9 cellular contexts compared by ENCODE assay signal in the genomic region with DNA sequence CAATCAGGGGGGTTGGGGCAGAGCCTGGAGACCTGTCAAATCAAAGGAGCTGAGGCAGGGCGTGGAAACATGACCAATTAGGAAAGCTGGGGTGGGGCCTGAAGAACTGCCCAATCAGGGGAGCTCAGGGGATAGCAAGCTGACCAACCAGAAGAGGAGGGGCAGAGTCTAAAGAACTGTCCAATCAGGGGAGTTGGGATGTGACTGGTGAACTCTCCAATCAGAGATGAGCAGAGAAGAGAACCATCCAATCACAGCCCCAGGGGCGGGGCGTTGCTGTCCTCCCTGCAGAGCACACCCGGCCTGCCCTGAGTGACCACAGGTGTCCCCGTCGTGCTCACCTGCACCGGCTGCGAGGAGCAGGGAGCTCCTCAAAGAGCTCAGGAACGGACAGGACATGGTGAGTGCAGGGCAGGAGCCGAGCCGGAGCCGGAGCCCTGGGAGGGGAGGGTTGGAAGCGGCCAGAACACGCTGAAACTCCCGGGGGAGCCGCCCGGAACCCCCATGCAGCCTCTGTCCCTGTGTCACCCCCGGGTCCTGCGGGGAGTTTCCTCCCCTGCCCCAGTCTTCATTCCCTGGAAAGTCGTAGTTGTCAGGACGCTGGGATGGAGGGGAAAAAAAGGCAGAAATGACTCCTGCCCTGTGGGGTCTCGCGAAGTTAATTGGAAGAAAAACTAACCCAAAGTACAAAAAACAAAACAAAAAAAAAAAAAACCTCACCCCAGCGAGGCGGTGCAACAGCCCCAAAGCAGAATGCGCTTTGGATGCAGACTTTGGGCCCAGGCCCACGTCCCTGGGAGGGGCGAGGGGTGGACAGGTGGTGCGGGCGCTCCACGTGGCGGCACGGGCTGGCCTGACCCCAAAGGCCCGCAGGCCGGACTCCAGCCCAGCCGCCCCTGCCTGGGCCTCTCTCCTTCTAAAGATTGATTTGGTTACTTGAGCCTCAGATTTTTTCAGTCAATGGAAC. TPM values are rescaled to one million over a fixed set of nuclear protein-coding genes. Genes with fewer than 3 reads are reported as not detected.
A peak's percentile ranks its signal among the peaks of the same experiment; 100 is the strongest.
DNase-seq lines count a peak whose midpoint lies in the region; ATAC-seq and TF ChIP-seq lines count a peak whose summit lies in the region.
"Had no signal": no experiment of that assay in that cellular context is flagged by ENCODE, and none has a peak within 500 bp of the region (broad histone marks: within the 10 kb centered on the region; RNA-seq: fewer than 3 reads in every experiment).

A gene (plus strand): TSS at position 311 of the 967 bp plus-strand sequence. CDS start 87 bp downstream, at position 398.

- H3K4me3 ChIP-seq in epithelial cell of esophagus (ENCODE audit: low read length): peak within 1 kb of the TSS; percentile 44

- in situ Hi-C loops in GM13977 (cut with MboI; ENCODE audit: low pct_unique_long_range_greater_than_20kb, low sequenced_read_pairs, unreplicated experiment): no loop called here

- no peak within 1 kb of the TSS for H3K4me3 Mint-ChIP-seq in CD4-positive, alpha-beta T cell

- peaks cover 7% of the 10 kb centered on the region for H3K4me1 Mint-ChIP-seq in CD4-positive, alpha-beta T cell (ENCODE audit: low read depth)

- POLR2A ChIA-PET in CD4-positive, alpha-beta T cell (lab: Charles Lee): interaction anchor here (1.3 kb wide), 1 partner anchor 26 kb away, joined by 3 read pairs; a partner anchor contains a TSS

- intact Hi-C loops in CD4-positive, alpha-beta T cell (cut with DNase I, micrococcal nuclease): no loop called here

- no peaks in the 10 kb centered on the region for H3K9me3 ChIP-seq in CD4-positive, alpha-beta T cell (ENCODE audit: control insufficient read depth, low read length)

- H3K36me3 Mint-ChIP-seq in CD4-positive, alpha-beta T cell (ENCODE audit: low read depth): no peaks in the 10 kb centered on the region

- no peaks in the 10 kb centered on the region for H3K27me3 ChIP-seq in CD4-positive, alpha-beta T cell (ENCODE audit: control insufficient read depth, insufficient read depth, low read length)

- H3K9me3 Mint-ChIP-seq in CD4-positive, alpha-beta T cell: no peaks in the 10 kb centered on the region

- DNase-seq in GM13977 (ENCODE audit: low spot score): peak; percentile 42
- peak; percentile 55 for DNase-seq in NCI-H526 treated with DMSO at 0.1 percent for 48 hours (lab: John Stamatoyannopoulos, UW)
- peak; percentile 74 for DNase-seq in epithelial cell of esophagus (ENCODE audit: low read depth)
- no peak for DNase-seq in CD4-positive, alpha-beta T cell
- no peak for DNase-seq in GM20000 (ENCODE audit: low spot score)
- DNase-seq: DMS153 had no signal

- CTCF ChIA-PET in CD4-positive, alpha-beta T cell (lab: Charles Lee): no interaction called here

- no peak within 1 kb of the TSS for H3K27ac Mint-ChIP-seq in CD4-positive, alpha-beta T cell

- H3K27ac ChIP-seq in 22Rv1: no peak within 1 kb of the TSS
- H3K27ac ChIP-seq in CD4-positive, alpha-beta T cell (ENCODE audit: low read depth, low read length): no peak within 1 kb of the TSS

- TF ChIP-seq CTCF in 22Rv1 (IDR thresholded peaks at IDR 0.05) (peak; percentile 11; the same call in 1 of the 2 replicates), GM13977 (IDR thresholded peaks at IDR 0.05; ENCODE audit: extremely low read depth, insufficient read depth, missing control alignments) (no peak), epithelial cell of esophagus (IDR thresholded peaks at IDR 0.05; ENCODE audit: insufficient read depth, low read depth, low read length, missing control alignments) (no peak), GM20000 (IDR thresholded peaks at IDR 0.05; ENCODE audit: extremely low read depth, missing control alignments) (no peak)
- no peak for TF ChIP-seq CTCF in CD4-positive, alpha-beta T cell (IDR thresholded peaks at IDR 0.05)

- no peak for ATAC-seq in GM19324 (IDR thresholded peaks at IDR 0.05; ENCODE audit: low FRiP score, unreplicated experiment)
- no peak for ATAC-seq in CD4-positive, alpha-beta T cell (ENCODE audit: poor library complexity)
- ATAC-seq in HG03469 (IDR thresholded peaks at IDR 0.05; ENCODE audit: unreplicated experiment): no peak

- peaks cover 10% of the 10 kb centered on the region for H3K27me3 Mint-ChIP-seq in CD4-positive, alpha-beta T cell

RNA-seq across cellular contexts. Expression of the gene that starts here (rescaled TPM):
- total RNA-seq in CD4-positive, alpha-beta T cell: not detected

Comparison
In these comparisons a context has a peak if more than half of its experiments do, and no peak if none do; other contexts are left out.
1. DNase-seq: peak in GM13977 (single experiment), NCI-H526 treated with DMSO at 0.1 percent for 48 hours (single experiment) and epithelial cell of esophagus (single experiment); none in CD4-positive, alpha-beta T cell (0 of 10) and GM20000 (single experiment).